32 cellular contexts compared by ENCODE assay signal in the genomic region with DNA sequence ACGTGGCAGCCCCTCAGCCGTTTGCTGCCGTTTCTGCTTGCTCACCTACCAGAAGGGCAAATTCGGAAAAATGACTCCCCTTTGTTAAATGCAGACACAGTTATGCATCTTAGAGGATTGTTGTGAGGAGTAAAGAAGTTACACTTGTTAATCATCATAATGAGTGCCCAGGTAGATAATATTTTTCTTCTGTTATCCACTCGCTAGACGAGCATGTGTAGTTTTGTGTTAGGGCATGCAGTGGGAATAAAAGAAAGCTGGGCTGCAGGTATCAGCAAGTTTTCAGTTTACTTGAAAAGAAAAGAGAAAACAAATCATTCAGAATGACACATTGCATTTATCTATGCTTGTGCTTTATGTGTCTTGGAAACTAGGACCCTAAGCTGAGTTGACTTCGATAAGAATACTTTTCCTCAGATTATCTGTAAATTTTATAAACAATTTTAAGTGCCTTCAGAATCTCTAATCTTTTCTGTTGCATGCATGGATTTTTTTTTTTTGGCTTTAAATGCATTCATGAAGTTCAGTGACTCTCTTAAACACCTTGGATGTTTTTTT.
"Had no signal": no experiment of that assay in that cellular context is flagged by ENCODE, and none has a peak within 500 bp of the region (broad histone marks: within the 10 kb centered on the region; RNA-seq: fewer than 3 reads in every experiment).

No MANE protein-coding gene starts in this region.

- H3K4me3 Mint-ChIP-seq: activated CD4-positive, alpha-beta memory T cell treated with anti-CD3 and anti-CD28 coated beads for 36 hours; activated CD4-positive, alpha-beta T cell treated with anti-CD3 and anti-CD28 coated beads for 36 hours; activated CD4-positive, alpha-beta T cell treated with anti-CD3 and anti-CD28 coated beads, Interleukin-2, amount 10 ng/mL, durations not matched to agents 24 days and 14 days; activated CD8-positive, alpha-beta memory T cell treated with anti-CD3 and anti-CD28 coated beads, Interleukin-2, amount 10 ng/mL, durations not matched to agents 7 days and 5 days; activated CD8-positive, alpha-beta T cell treated with anti-CD3 and anti-CD28 coated beads, Interleukin-2, amount 10 ng/mL, durations not matched to agents 7 days and 5 days; activated naive CD4-positive, alpha-beta T cell treated with anti-CD3 and anti-CD28 coated beads for 36 hours; activated naive CD4-positive, alpha-beta T cell treated with anti-CD3 and anti-CD28 coated beads, Interleukin-2, amount 50 U/mL, for 24 hours; activated naive CD8-positive, alpha-beta T cell treated with anti-CD3 and anti-CD28 coated beads for 36 hours; activated naive CD8-positive, alpha-beta T cell treated with anti-CD3 and anti-CD28 coated beads, Interleukin-2, amount 50 U/mL, for 24 hours; activated T-helper 1 cell treated with anti-CD3 and anti-CD28 coated beads, Interleukin-12 subunit alpha, Interleukin-12 subunit beta, Interleukin-2, Interleukin-4 antibody, amounts not matched to agents 30 ng/mL and 10 ng/mL and 1 ng/mL, durations not matched to agents 14 hours and 24 hours and 36 hours; central memory CD8-positive, alpha-beta T cell; dendritic cell treated with granulocyte-macrophage colony-stimulating factor and Interleukin-4, amounts not matched to agents 40 ng/mL and 50 ng/mL, for 4 days; effector memory CD8-positive, alpha-beta T cell had no signal

- H3K27ac Mint-ChIP-seq: activated CD4-positive, alpha-beta memory T cell treated with anti-CD3 and anti-CD28 coated beads for 36 hours; activated CD4-positive, alpha-beta T cell treated with anti-CD3 and anti-CD28 coated beads for 36 hours; activated CD4-positive, alpha-beta T cell treated with anti-CD3 and anti-CD28 coated beads, Interleukin-2, amount 10 ng/mL, durations not matched to agents 24 days and 14 days; activated CD8-positive, alpha-beta memory T cell treated with anti-CD3 and anti-CD28 coated beads, Interleukin-2, amount 10 ng/mL, durations not matched to agents 7 days and 5 days; activated CD8-positive, alpha-beta T cell treated with anti-CD3 and anti-CD28 coated beads, Interleukin-2, amount 10 ng/mL, durations not matched to agents 7 days and 5 days; activated naive CD4-positive, alpha-beta T cell treated with anti-CD3 and anti-CD28 coated beads for 36 hours; activated naive CD4-positive, alpha-beta T cell treated with anti-CD3 and anti-CD28 coated beads, Interleukin-2, amount 50 U/mL, for 24 hours; activated naive CD8-positive, alpha-beta T cell treated with anti-CD3 and anti-CD28 coated beads for 36 hours; activated naive CD8-positive, alpha-beta T cell treated with anti-CD3 and anti-CD28 coated beads, Interleukin-2, amount 50 U/mL, for 24 hours; activated T-helper 1 cell treated with anti-CD3 and anti-CD28 coated beads, Interleukin-12 subunit alpha, Interleukin-12 subunit beta, Interleukin-2, Interleukin-4 antibody, amounts not matched to agents 30 ng/mL and 10 ng/mL and 1 ng/mL, durations not matched to agents 14 hours and 24 hours and 36 hours; activated T-helper 2 cell treated with anti-CD3 and anti-CD28 coated beads, Interferon-gamma antibody, Interleukin-2, Interleukin-4, amounts not matched to agents 10 μg/mL and 5 μg/mL and 100 μg/mL, durations not matched to agents 14 hours and 24 hours and 36 hours; dendritic cell treated with granulocyte-macrophage colony-stimulating factor and Interleukin-4, amounts not matched to agents 40 ng/mL and 50 ng/mL, for 4 days; effector memory CD8-positive, alpha-beta T cell had no signal

- H3K27me3 ChIP-seq: body of pancreas, cardiac muscle cell, gastrocnemius medialis had no signal

- DNase-seq: activated CD4-positive, alpha-beta memory T cell treated with anti-CD3 and anti-CD28 coated beads for 36 hours; activated CD4-positive, alpha-beta T cell treated with anti-CD3 and anti-CD28 coated beads for 36 hours; activated CD4-positive, alpha-beta T cell treated with anti-CD3 and anti-CD28 coated beads, Interleukin-2, amount 10 ng/mL, durations not matched to agents 24 days and 14 days; activated CD4-positive, CD25-positive, alpha-beta regulatory T cell; activated CD4-positive, CD25-positive, alpha-beta regulatory T cell treated with anti-CD3 and anti-CD28 coated beads, Interleukin-2, amount 50 U/mL, for 72 hours; activated CD8-positive, alpha-beta memory T cell treated with anti-CD3 and anti-CD28 coated beads, Interleukin-2, amount 10 ng/mL, durations not matched to agents 7 days and 5 days; activated CD8-positive, alpha-beta memory T cell treated with anti-CD3 and anti-CD28 coated beads, Interleukin-2, amount 50 U/mL, for 4 hours; activated CD8-positive, alpha-beta T cell treated with anti-CD3 and anti-CD28 coated beads, Interleukin-2, amount 10 ng/mL, durations not matched to agents 7 days and 5 days; activated effector memory CD4-positive, alpha-beta T cell treated with anti-CD3 and anti-CD28 coated beads, Interleukin-2, amount 50 U/mL, for 16 hours; activated naive CD4-positive, alpha-beta T cell treated with anti-CD3 and anti-CD28 coated beads for 36 hours; activated naive CD8-positive, alpha-beta T cell treated with anti-CD3 and anti-CD28 coated beads for 36 hours; activated naive CD8-positive, alpha-beta T cell treated with anti-CD3 and anti-CD28 coated beads, Interleukin-2, amount 50 U/mL, for 24 hours; activated T-cell treated with anti-CD3 and anti-CD28 coated beads, Interleukin-2, amount 50 U/mL, for 1 hour; activated T-cell treated with anti-CD3 and anti-CD28 coated beads, Interleukin-2, amount 50 U/mL, for 48 hours; adrenal gland; amygdala; aorta; body of pancreas; dorsolateral prefrontal cortex; effector memory CD8-positive, alpha-beta T cell; foreskin fibroblast; gastrocnemius medialis; glutamatergic neuron; T-helper 2 cell had no signal

- ATAC-seq: activated CD4-positive, alpha-beta T cell treated with anti-CD3 and anti-CD28 coated beads for 36 hours; activated CD8-positive, alpha-beta memory T cell treated with anti-CD3 and anti-CD28 coated beads, Interleukin-2, amount 10 ng/mL, durations not matched to agents 7 days and 5 days; activated CD8-positive, alpha-beta T cell treated with anti-CD3 and anti-CD28 coated beads, Interleukin-2, amount 10 ng/mL, durations not matched to agents 7 days and 5 days; activated naive CD8-positive, alpha-beta T cell treated with anti-CD3 and anti-CD28 coated beads, Interleukin-2, amount 50 U/mL, for 24 hours; body of pancreas; effector memory CD8-positive, alpha-beta T cell; gastrocnemius medialis had no signal

- H3K4me3 ChIP-seq: adrenal gland, body of pancreas, cardiac muscle cell, coronary artery, dorsolateral prefrontal cortex, gastrocnemius medialis had no signal

- H3K36me3 ChIP-seq: adrenal gland, cardiac muscle cell, gastrocnemius medialis had no signal

- H3K4me1 ChIP-seq: adrenal gland, body of pancreas had no signal

- H3K9me3 ChIP-seq: adrenal gland, body of pancreas, gastrocnemius medialis had no signal

- H3K4me1 Mint-ChIP-seq: activated CD4-positive, alpha-beta T cell treated with anti-CD3 and anti-CD28 coated beads for 36 hours; activated naive CD4-positive, alpha-beta T cell treated with anti-CD3 and anti-CD28 coated beads, Interleukin-2, amount 50 U/mL, for 24 hours; activated naive CD8-positive, alpha-beta T cell treated with anti-CD3 and anti-CD28 coated beads for 36 hours had no signal

- H3K36me3 Mint-ChIP-seq: activated CD4-positive, alpha-beta memory T cell treated with anti-CD3 and anti-CD28 coated beads for 36 hours; activated naive CD4-positive, alpha-beta T cell treated with anti-CD3 and anti-CD28 coated beads, Interleukin-2, amount 50 U/mL, for 24 hours; activated naive CD8-positive, alpha-beta T cell treated with anti-CD3 and anti-CD28 coated beads for 36 hours had no signal

- H3K27ac ChIP-seq: adrenal gland, body of pancreas, cardiac muscle cell, coronary artery, epithelial cell of prostate had no signal

- H3K9me3 Mint-ChIP-seq: activated CD4-positive, alpha-beta memory T cell treated with anti-CD3 and anti-CD28 coated beads for 36 hours; activated naive CD4-positive, alpha-beta T cell treated with anti-CD3 and anti-CD28 coated beads for 36 hours; activated naive CD4-positive, alpha-beta T cell treated with anti-CD3 and anti-CD28 coated beads, Interleukin-2, amount 50 U/mL, for 24 hours; activated naive CD8-positive, alpha-beta T cell treated with anti-CD3 and anti-CD28 coated beads for 36 hours; activated naive CD8-positive, alpha-beta T cell treated with anti-CD3 and anti-CD28 coated beads, Interleukin-2, amount 50 U/mL, for 24 hours; activated T-helper 1 cell treated with anti-CD3 and anti-CD28 coated beads, Interleukin-12 subunit alpha, Interleukin-12 subunit beta, Interleukin-2, Interleukin-4 antibody, amounts not matched to agents 30 ng/mL and 10 ng/mL and 1 ng/mL, durations not matched to agents 14 hours and 24 hours and 36 hours; activated T-helper 2 cell treated with anti-CD3 and anti-CD28 coated beads, Interferon-gamma antibody, Interleukin-2, Interleukin-4, amounts not matched to agents 10 μg/mL and 5 μg/mL and 100 μg/mL, durations not matched to agents 14 hours and 24 hours and 36 hours; central memory CD8-positive, alpha-beta T cell; dendritic cell treated with granulocyte-macrophage colony-stimulating factor and Interleukin-4, amounts not matched to agents 40 ng/mL and 50 ng/mL, for 4 days; effector memory CD8-positive, alpha-beta T cell had no signal
